Comparison of ENCODE assay signal across 31 cellular contexts in the genomic region with DNA sequence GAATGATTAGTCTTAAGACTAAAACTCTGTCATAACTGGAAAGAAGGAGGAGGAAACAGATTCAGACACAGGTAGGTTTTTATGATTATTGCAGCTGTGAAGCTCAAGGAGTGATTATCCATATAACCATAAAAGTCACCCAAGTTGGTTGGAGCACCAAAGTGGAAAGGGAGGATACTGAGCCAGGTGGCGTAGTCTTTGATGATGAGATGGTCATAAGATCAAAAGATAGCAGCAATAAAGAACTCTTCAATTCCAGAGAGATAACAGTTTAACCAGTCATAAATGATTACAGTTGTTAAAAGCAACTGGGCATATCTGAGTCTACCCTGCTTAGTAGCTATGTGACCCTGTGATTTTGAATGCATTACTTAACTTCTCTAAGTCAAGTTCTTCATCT. TPM values are rescaled to one million over a fixed set of nuclear protein-coding genes. Genes with fewer than 3 reads are reported as not detected.
"Had no signal": no experiment of that assay in that cellular context is flagged by ENCODE, and none has a peak within 500 bp of the region (broad histone marks: within the 10 kb centered on the region; RNA-seq: fewer than 3 reads in every experiment).

No MANE protein-coding gene starts in this region.

- H3K36me3 Mint-ChIP-seq: WTC11 had no signal

- H3K36me3 ChIP-seq: brain microvascular endothelial cell, esophagus squamous epithelium, gastroesophageal sphincter, heart right ventricle had no signal

- H3K9me3 ChIP-seq: esophagus squamous epithelium, gastroesophageal sphincter, heart right ventricle had no signal

- H3K4me3 Mint-ChIP-seq: activated CD4-positive, alpha-beta memory T cell treated with anti-CD3 and anti-CD28 coated beads, Interleukin-2, amount 10 ng/mL, durations not matched to agents 7 days and 5 days; activated CD4-positive, alpha-beta T cell treated with anti-CD3 and anti-CD28 coated beads, Interleukin-2, amount 10 ng/mL, durations not matched to agents 7 days and 5 days; activated naive CD8-positive, alpha-beta T cell; activated T-cell treated with anti-CD3 and anti-CD28 coated beads, Interleukin-2, amount 50 U/mL, for 24 hours; activated T-cell treated with anti-CD3 and anti-CD28 coated beads, Interleukin-2, amount 50 U/mL, for 72 hours; central memory CD8-positive, alpha-beta T cell; WTC11 had no signal

- H3K9me3 Mint-ChIP-seq: activated CD4-positive, alpha-beta memory T cell treated with anti-CD3 and anti-CD28 coated beads, Interleukin-2, amount 10 ng/mL, durations not matched to agents 7 days and 5 days; activated CD4-positive, alpha-beta T cell treated with anti-CD3 and anti-CD28 coated beads, Interleukin-2, amount 10 ng/mL, durations not matched to agents 7 days and 5 days; activated T-cell treated with anti-CD3 and anti-CD28 coated beads, Interleukin-2, amount 50 U/mL, for 24 hours; activated T-cell treated with anti-CD3 and anti-CD28 coated beads, Interleukin-2, amount 50 U/mL, for 72 hours; central memory CD8-positive, alpha-beta T cell; WTC11 had no signal

- ATAC-seq: activated T-cell treated with anti-CD3 and anti-CD28 coated beads, Interleukin-2, amount 50 U/mL, for 72 hours; gastroesophageal sphincter; heart right ventricle; WTC11 had no signal

- H3K4me3 ChIP-seq: esophagus squamous epithelium, gastroesophageal sphincter, heart right ventricle had no signal

- H3K4me1 Mint-ChIP-seq: activated CD4-positive, alpha-beta memory T cell treated with anti-CD3 and anti-CD28 coated beads, Interleukin-2, amount 10 ng/mL, durations not matched to agents 7 days and 5 days; activated CD4-positive, alpha-beta T cell treated with anti-CD3 and anti-CD28 coated beads, Interleukin-2, amount 10 ng/mL, durations not matched to agents 7 days and 5 days; central memory CD8-positive, alpha-beta T cell; WTC11 had no signal

- FAIRE-seq: astrocyte, bronchial epithelial cell, endometrium, endothelial cell of umbilical vein had no signal

- H3K27me3 Mint-ChIP-seq: activated CD4-positive, alpha-beta T cell treated with anti-CD3 and anti-CD28 coated beads, Interleukin-2, amount 10 ng/mL, durations not matched to agents 7 days and 5 days; activated naive CD8-positive, alpha-beta T cell; activated T-cell treated with anti-CD3 and anti-CD28 coated beads, Interleukin-2, amount 50 U/mL, for 24 hours; central memory CD8-positive, alpha-beta T cell had no signal

- DNase-seq: activated CD4-positive, alpha-beta memory T cell treated with anti-CD3 and anti-CD28 coated beads, Interleukin-2, amount 10 ng/mL, durations not matched to agents 7 days and 5 days; activated CD4-positive, alpha-beta T cell treated with anti-CD3 and anti-CD28 coated beads for 1 hour; activated CD4-positive, alpha-beta T cell treated with anti-CD3 and anti-CD28 coated beads for 4 hours; activated CD4-positive, alpha-beta T cell treated with anti-CD3 and anti-CD28 coated beads, Interleukin-2, amount 10 ng/mL, durations not matched to agents 7 days and 5 days; activated CD4-positive, alpha-beta T cell treated with anti-CD3 and anti-CD28 coated beads, Interleukin-2, amount 50 U/mL, for 4 hours; activated CD8-positive, alpha-beta memory T cell treated with anti-CD3 and anti-CD28 coated beads, Interleukin-2, amount 50 U/mL, for 48 hours; activated gamma-delta T cell; activated naive CD4-positive, alpha-beta T cell treated with anti-CD3 and anti-CD28 coated beads, Interleukin-2, amount 50 U/mL, for 16 hours; activated naive CD4-positive, alpha-beta T cell treated with Interleukin-2 at 50 U/mL for 16 hours; activated T-cell treated with anti-CD3 and anti-CD28 coated beads for 4 hours; activated T-cell treated with anti-CD3 and anti-CD28 coated beads, Interleukin-2, amount 50 U/mL, for 24 hours; activated T-cell treated with anti-CD3 and anti-CD28 coated beads, Interleukin-2, amount 50 U/mL, for 72 hours; amniotic stem cell; anterior cingulate cortex; brain microvascular endothelial cell; effector CD8-positive, alpha-beta T cell; esophagus squamous epithelium; foreskin melanocyte; heart right ventricle; T-helper 2 cell had no signal

- H3K27ac Mint-ChIP-seq: activated CD4-positive, alpha-beta memory T cell treated with anti-CD3 and anti-CD28 coated beads, Interleukin-2, amount 10 ng/mL, durations not matched to agents 7 days and 5 days; activated CD4-positive, alpha-beta T cell treated with anti-CD3 and anti-CD28 coated beads, Interleukin-2, amount 10 ng/mL, durations not matched to agents 7 days and 5 days; activated T-cell treated with anti-CD3 and anti-CD28 coated beads, Interleukin-2, amount 50 U/mL, for 24 hours; activated T-cell treated with anti-CD3 and anti-CD28 coated beads, Interleukin-2, amount 50 U/mL, for 72 hours; WTC11 had no signal

- H3K27me3 ChIP-seq: brain microvascular endothelial cell, esophagus squamous epithelium, gastroesophageal sphincter, heart right ventricle had no signal

- H3K4me1 ChIP-seq: esophagus squamous epithelium, gastroesophageal sphincter, heart right ventricle had no signal

- H3K27ac ChIP-seq: brain microvascular endothelial cell, epithelial cell of prostate, esophagus squamous epithelium, gastroesophageal sphincter, heart right ventricle had no signal

RNA-seq across cellular contexts. Expression of gene RUNDC3B, which starts 35.9 kb away (rescaled TPM):
- total RNA-seq: bronchial epithelial cell; glomerular endothelial cell; T-helper 1 cell treated with Interleukin-12 subunit alpha and Interleukin-12 subunit beta and Interleukin-4 antibody, amounts not matched to agents 30 ng/mL and 1 ng/mL, for 36 hours had no signal
